ENCODE assay signal across 27 cellular contexts in genomic region chr3:56819016-56819809, GRCh38. TPM values are rescaled to one million over a fixed set of nuclear protein-coding genes. Genes with fewer than 3 reads are reported as not detected.
DNase-seq lines count a peak whose midpoint lies in the region; ATAC-seq and TF ChIP-seq lines count a peak whose summit lies in the region.
"Had no signal": no experiment of that assay in that cellular context is flagged by ENCODE, and none has a peak within 500 bp of the region (broad histone marks: within the 10 kb centered on the region; RNA-seq: fewer than 3 reads in every experiment).

No MANE protein-coding gene starts in this region.

- no peak for DNase-seq in CD4-positive, alpha-beta T cell
- DNase-seq in DMS53 treated with DMSO at 0.1 percent for 48 hours (lab: John Stamatoyannopoulos, UW; ENCODE audit: unreplicated experiment) (peak; percentile 34), NCI-H345 treated with DMSO at 0.1 percent for 48 hours (lab: John Stamatoyannopoulos, UW; ENCODE audit: unreplicated experiment) (peak; percentile 18), foreskin keratinocyte (no peak), 8988T (no peak), NK-92 (lab: John Stamatoyannopoulos, UW; ENCODE audit: unreplicated experiment) (no peak)
- DNase-seq: activated CD8-positive, alpha-beta T cell treated with anti-CD3 and anti-CD28 coated beads for 36 hours; activated effector memory CD4-positive, alpha-beta T cell treated with Interleukin-2 at 50 U/mL for 16 hours; activated naive CD8-positive, alpha-beta T cell treated with anti-CD3 and anti-CD28 coated beads for 36 hours; central memory CD4-positive, alpha-beta T cell; hippocampal formation; left cardiac atrium; NCI-H2107; NCI-H524 treated with DMSO at 0.1 percent for 48 hours; sigmoid colon; stimulated activated CD4-positive, alpha-beta T cell treated with anti-CD3 and anti-CD28 coated beads, Interleukin-4, amount 100 ng/mL, for 4 hours; substantia nigra; upper lobe of right lung had no signal

- no peaks in the 10 kb centered on the region for H3K9me3 ChIP-seq in CD4-positive, alpha-beta T cell (ENCODE audit: control insufficient read depth, low read length)
- H3K9me3 ChIP-seq: ascending aorta, gastroesophageal sphincter, sigmoid colon, SJSA1, upper lobe of right lung had no signal

- no peak overlapping the region for H3K27ac ChIP-seq in CD4-positive, alpha-beta T cell (ENCODE audit: low read depth, low read length)
- no peak overlapping the region for H3K27ac ChIP-seq in foreskin keratinocyte
- H3K27ac ChIP-seq: ascending aorta, C4-2B, gastroesophageal sphincter, sigmoid colon, SJSA1, upper lobe of right lung had no signal

- no peak overlapping the region for H3K4me3 Mint-ChIP-seq in CD4-positive, alpha-beta T cell
- no peak overlapping the region for H3K4me3 Mint-ChIP-seq in activated T-helper 17 cell treated with anti-CD3 and anti-CD28 coated beads, Interleukin-2, amount 50 U/mL, for 72 hours
- H3K4me3 Mint-ChIP-seq: activated CD8-positive, alpha-beta T cell treated with anti-CD3 and anti-CD28 coated beads for 36 hours; activated naive CD8-positive, alpha-beta T cell treated with anti-CD3 and anti-CD28 coated beads for 36 hours; IgD-negative memory B cell; stimulated activated memory B cell treated with anti-CD40 and anti-IgM and Interleukin-4, amounts not matched to agents 10 μg/mL and 1 μg/mL and 100 μg/mL, for 72 hours; T-helper 1 cell treated with Interleukin-12 subunit alpha and Interleukin-12 subunit beta and Interleukin-4 antibody, amounts not matched to agents 30 μg/mL and 1 μg/mL, for 36 hours had no signal

- CTCF ChIA-PET in CD4-positive, alpha-beta T cell (lab: Charles Lee), result interaction anchor here (0.8 to 1.4 kb wide), 2 partner anchors 18 to 97 kb away, joined by 3 to 7 read pairs; partner anchors contain the start of gene ARHGEF3

- H3K27me3 ChIP-seq in CD4-positive, alpha-beta T cell (ENCODE audit: control insufficient read depth, insufficient read depth, low read length), result no peaks in the 10 kb centered on the region
- H3K27me3 ChIP-seq in foreskin keratinocyte, result no peaks in the 10 kb centered on the region
- H3K27me3 ChIP-seq: ascending aorta, gastroesophageal sphincter, sigmoid colon, SJSA1, upper lobe of right lung had no signal

- POLR2A ChIA-PET in CD4-positive, alpha-beta T cell (lab: Charles Lee), result interaction anchor here (0.9 to 1.0 kb wide), 3 partner anchors 17 to 31 kb away, joined by 3 read pairs; no protein-coding TSS in a partner anchor

- ATAC-seq in CD4-positive, alpha-beta T cell (ENCODE audit: poor library complexity), result no peak
- ATAC-seq in foreskin keratinocyte (peak; percentile 41), HG03442 (IDR thresholded peaks at IDR 0.05; ENCODE audit: unreplicated experiment) (no peak)
- no peak for ATAC-seq in activated T-helper 17 cell treated with anti-CD3 and anti-CD28 coated beads, Interleukin-2, amount 50 U/mL, for 72 hours (replicated peaks)
- ATAC-seq: activated CD8-positive, alpha-beta T cell treated with anti-CD3 and anti-CD28 coated beads for 36 hours; gastroesophageal sphincter; left cardiac atrium; stimulated activated memory B cell treated with anti-CD40 and anti-IgM and Interleukin-4, amounts not matched to agents 10 μg/mL and 1 μg/mL and 100 μg/mL, for 72 hours; upper lobe of right lung had no signal

- TF ChIP-seq CTCF in CD4-positive, alpha-beta T cell (IDR thresholded peaks at IDR 0.05), result no peak
- TF ChIP-seq CTCF in foreskin keratinocyte (conservative IDR thresholded peaks at IDR 0.05), result no peak

- H3K27ac Mint-ChIP-seq in CD4-positive, alpha-beta T cell, result peak overlapping the region; percentile 74
- no peak overlapping the region for H3K27ac Mint-ChIP-seq in activated T-helper 17 cell treated with anti-CD3 and anti-CD28 coated beads, Interleukin-2, amount 50 U/mL, for 72 hours
- H3K27ac Mint-ChIP-seq: activated naive CD8-positive, alpha-beta T cell treated with anti-CD3 and anti-CD28 coated beads for 36 hours; stimulated activated memory B cell treated with anti-CD40 and anti-IgM and Interleukin-4, amounts not matched to agents 10 μg/mL and 1 μg/mL and 100 μg/mL, for 72 hours; T-helper 1 cell treated with Interleukin-12 subunit alpha and Interleukin-12 subunit beta and Interleukin-4 antibody, amounts not matched to agents 30 μg/mL and 1 μg/mL, for 36 hours had no signal

- H3K9me3 Mint-ChIP-seq in CD4-positive, alpha-beta T cell, result no peaks in the 10 kb centered on the region
- no peaks in the 10 kb centered on the region for H3K9me3 Mint-ChIP-seq in activated T-helper 17 cell treated with anti-CD3 and anti-CD28 coated beads, Interleukin-2, amount 50 U/mL, for 72 hours
- H3K9me3 Mint-ChIP-seq: activated CD8-positive, alpha-beta T cell treated with anti-CD3 and anti-CD28 coated beads for 36 hours; activated naive CD8-positive, alpha-beta T cell treated with anti-CD3 and anti-CD28 coated beads for 36 hours; IgD-negative memory B cell; stimulated activated memory B cell treated with anti-CD40 and anti-IgM and Interleukin-4, amounts not matched to agents 10 μg/mL and 1 μg/mL and 100 μg/mL, for 72 hours; T-helper 1 cell treated with Interleukin-12 subunit alpha and Interleukin-12 subunit beta and Interleukin-4 antibody, amounts not matched to agents 30 μg/mL and 1 μg/mL, for 36 hours had no signal

- no peaks in the 10 kb centered on the region for H3K27me3 Mint-ChIP-seq in CD4-positive, alpha-beta T cell
- H3K27me3 Mint-ChIP-seq in activated T-helper 17 cell treated with anti-CD3 and anti-CD28 coated beads, Interleukin-2, amount 50 U/mL, for 72 hours, result no peaks in the 10 kb centered on the region
- H3K27me3 Mint-ChIP-seq: activated CD8-positive, alpha-beta T cell treated with anti-CD3 and anti-CD28 coated beads for 36 hours; activated naive CD8-positive, alpha-beta T cell treated with anti-CD3 and anti-CD28 coated beads for 36 hours; IgD-negative memory B cell; stimulated activated memory B cell treated with anti-CD40 and anti-IgM and Interleukin-4, amounts not matched to agents 10 μg/mL and 1 μg/mL and 100 μg/mL, for 72 hours had no signal

- intact Hi-C loops in CD4-positive, alpha-beta T cell (cut with DNase I, micrococcal nuclease), result loop anchor here in 1 of 2 experiments (5.0 to 10.0 kb wide), 2 partner anchors 46 to 93 kb away; no protein-coding TSS in a partner anchor

- H3K4me1 ChIP-seq in foreskin keratinocyte, result no peaks in the 10 kb centered on the region
- H3K4me1 ChIP-seq: ascending aorta, SJSA1 had no signal

- peaks cover 78% of the 10 kb centered on the region for H3K4me1 Mint-ChIP-seq in CD4-positive, alpha-beta T cell (ENCODE audit: low read depth)
- peaks cover 32% of the 10 kb centered on the region for H3K4me1 Mint-ChIP-seq in activated T-helper 17 cell treated with anti-CD3 and anti-CD28 coated beads, Interleukin-2, amount 50 U/mL, for 72 hours

- no peaks in the 10 kb centered on the region for H3K36me3 Mint-ChIP-seq in CD4-positive, alpha-beta T cell (ENCODE audit: low read depth)
- H3K36me3 Mint-ChIP-seq in activated T-helper 17 cell treated with anti-CD3 and anti-CD28 coated beads, Interleukin-2, amount 50 U/mL, for 72 hours (ENCODE audit: low read depth), result no peaks in the 10 kb centered on the region
- H3K36me3 Mint-ChIP-seq: IgD-negative memory B cell; stimulated activated memory B cell treated with anti-CD40 and anti-IgM and Interleukin-4, amounts not matched to agents 10 μg/mL and 1 μg/mL and 100 μg/mL, for 72 hours had no signal

RNA-seq across cellular contexts. Expression of gene ARHGEF3, which starts 17.5 kb away (rescaled TPM):
- total RNA-seq in CD4-positive, alpha-beta T cell, result 10 to 100 TPM; 46.4 to 46.6 TPM
- total RNA-seq in foreskin keratinocyte, result 28.1 and 46.1 TPM in 2 replicates
- 10.5 and 18.4 TPM in 2 replicates for polyA plus RNA-seq in foreskin keratinocyte
- 10 to 100 TPM; 12.3 to 17.0 TPM for total RNA-seq in activated T-helper 17 cell treated with anti-CD3 and anti-CD28 coated beads, Interleukin-2, amount 50 U/mL, for 72 hours

Comparison
In these comparisons a context has a peak if more than half of its experiments do, and no peak if none do; other contexts are left out.
1. DNase-seq: peak in DMS53 treated with DMSO at 0.1 percent for 48 hours (single experiment) and NCI-H345 treated with DMSO at 0.1 percent for 48 hours (single experiment); none in CD4-positive, alpha-beta T cell (0 of 10), foreskin keratinocyte (0 of 2), 8988T (single experiment) and NK-92 (single experiment).